Comparison of ENCODE assay signal across 12 cellular contexts in the genomic region with DNA sequence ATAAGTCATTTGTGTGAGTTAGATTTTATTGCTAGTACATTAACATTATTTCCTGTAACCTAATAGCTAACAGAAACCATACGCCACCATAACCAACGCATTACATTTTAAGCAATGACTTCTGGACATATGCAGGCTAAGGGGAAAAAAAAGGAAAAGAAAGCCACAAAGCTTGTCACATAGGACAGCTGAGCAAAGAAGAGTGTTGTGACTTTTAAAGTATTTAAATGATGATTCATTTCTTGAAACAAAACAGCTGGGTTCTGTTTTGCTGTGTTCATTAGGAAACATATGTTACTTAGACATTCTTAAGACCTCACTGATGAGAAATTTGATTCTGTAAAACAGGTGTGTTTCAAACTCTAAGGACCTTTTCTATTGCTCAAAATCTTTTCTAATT.
A peak's percentile ranks its signal among the peaks of the same experiment; 100 is the strongest.
DNase-seq lines count a peak whose midpoint lies in the region; ATAC-seq lines count a peak whose summit lies in the region.
"Had no signal": no experiment of that assay in that cellular context is flagged by ENCODE, and none has a peak within 500 bp of the region (broad histone marks: within the 10 kb centered on the region; RNA-seq: fewer than 3 reads in every experiment).

No MANE protein-coding gene starts in this region.

- H3K9ac ChIP-seq in skeletal muscle satellite cell (ENCODE audit: low read depth, low read length), result no peak overlapping the region

- no peaks in the 10 kb centered on the region for H3K36me3 ChIP-seq in skeletal muscle satellite cell (ENCODE audit: insufficient read depth, low read length)

- H3K4me3 ChIP-seq in skeletal muscle satellite cell (ENCODE audit: low read length), result no peak overlapping the region

- H3K9me3 ChIP-seq in skeletal muscle satellite cell (replicated peaks; ENCODE audit: low read length), result no peaks in the 10 kb centered on the region

- H3K4me2 ChIP-seq in skeletal muscle satellite cell (ENCODE audit: low read length), result peak overlapping the region; percentile 4

- ATAC-seq in GM19043 (IDR thresholded peaks at IDR 0.05; ENCODE audit: low read depth, unreplicated experiment), result peak; percentile 88
- peak; percentile 95 for ATAC-seq in HG02623 (IDR thresholded peaks at IDR 0.05; ENCODE audit: unreplicated experiment)
- peak; percentile 96 for ATAC-seq in HG03442 (IDR thresholded peaks at IDR 0.05; ENCODE audit: unreplicated experiment)
- ATAC-seq: effector memory CD8-positive, alpha-beta T cell had no signal

- no peaks in the 10 kb centered on the region for H3K4me1 ChIP-seq in skeletal muscle satellite cell (ENCODE audit: control insufficient read depth, insufficient read depth, low read length)

- DNase-seq in MV-4-11 (lab: John Stamatoyannopoulos, UW) (no peak), GM03348 (ENCODE audit: low spot score) (no peak), NCI-H1092 treated with DMSO at 0.1 percent for 48 hours (lab: John Stamatoyannopoulos, UW) (no peak)
- no peak for DNase-seq in activated CD4-positive, alpha-beta T cell treated with anti-CD3 and anti-CD28 coated beads for 48 hours
- DNase-seq: activated CD4-positive, CD25-positive, alpha-beta regulatory T cell; effector memory CD8-positive, alpha-beta T cell; HCEC 1CT; NCI-H1105 treated with DMSO at 0.1 percent for 48 hours had no signal

- no peaks in the 10 kb centered on the region for H3K27me3 ChIP-seq in skeletal muscle satellite cell (ENCODE audit: control insufficient read depth, insufficient read depth, low read length)
